In genomic region chr19:39970674-39971379, GRCh38 we compare ENCODE assay signal across 8 cellular contexts. TPM values are rescaled to one million over a fixed set of nuclear protein-coding genes. Genes with fewer than 3 reads are reported as not detected.
DNase-seq lines count a peak whose midpoint lies in the region; ATAC-seq and TF ChIP-seq lines count a peak whose summit lies in the region.

Gene PSMC4 (plus strand): TSS chr19:39971165. CDS start chr19:39971203, 38 bp downstream.

- no peaks in the 10 kb centered on the region for H3K9me2 ChIP-seq in OCI-LY1 (ENCODE audit: low read depth, low read length)

- no peaks in the 10 kb centered on the region for H3F3A ChIP-seq in OCI-LY1 (ENCODE audit: insufficient read depth, low read length)

- peaks cover 20% of the 10 kb centered on the region for H3K36me3 Mint-ChIP-seq in endothelial cell (ENCODE audit: low read depth, unreplicated experiment)

- no peaks in the 10 kb centered on the region for H3K9me3 Mint-ChIP-seq in endothelial cell (ENCODE audit: unreplicated experiment)

- H3K9ac ChIP-seq in HUES64 (ENCODE audit: low read depth, low read length) (peak within 1 kb of the TSS; percentile 81), OCI-LY1 (ENCODE audit: low read length) (peak within 1 kb of the TSS; percentile 84)

- ATAC-seq in GM21423 (IDR thresholded peaks at IDR 0.05; ENCODE audit: unreplicated experiment), result peak; percentile 94

- 0 out of 2 replicates have a peak, but pooled peaks cover 4% of the 10 kb centered on the region for H3K4me1 ChIP-seq in HUES64 (ENCODE audit: insufficient read depth, low read length)
- H3K4me1 ChIP-seq in OCI-LY1 (ENCODE audit: insufficient read depth, low read length, severe bottlenecking), result peaks cover 48% of the 10 kb centered on the region

- peak within 1 kb of the TSS; percentile 97 for H3K4me3 Mint-ChIP-seq in endothelial cell (ENCODE audit: unreplicated experiment)

- H3K27ac Mint-ChIP-seq in endothelial cell (ENCODE audit: unreplicated experiment), result peak within 1 kb of the TSS; percentile 93

- under 1% methylated on average over 47 of the region's 47 CpGs for WGBS in HUES64

- peak; percentile 97 for TF ChIP-seq CTCF in OCI-LY1 (IDR thresholded peaks at IDR 0.05; ENCODE audit: low read length)
- TF ChIP-seq CTCF in endothelial cell (IDR thresholded peaks at IDR 0.05; ENCODE audit: unreplicated experiment), result peak; percentile 70

- peaks cover 15% of the 10 kb centered on the region for H3K27me3 Mint-ChIP-seq in endothelial cell (ENCODE audit: unreplicated experiment)

- no peaks in the 10 kb centered on the region for H4K20me1 ChIP-seq in OCI-LY1 (ENCODE audit: insufficient read depth, low read length)

- peak within 1 kb of the TSS; percentile 98 for H3K4me2 ChIP-seq in OCI-LY1 (ENCODE audit: low read length)

- H3K27me3 ChIP-seq in HUES64 (ENCODE audit: insufficient read depth, low read length) (no peaks in the 10 kb centered on the region), OCI-LY1 (ENCODE audit: insufficient read depth, low read length) (no peaks in the 10 kb centered on the region)

- peaks cover 16% of the 10 kb centered on the region for H3K4me1 Mint-ChIP-seq in endothelial cell (ENCODE audit: unreplicated experiment)

- H3K9me3 ChIP-seq in HUES64 (ENCODE audit: insufficient read depth, low read depth, low read length), result no peaks in the 10 kb centered on the region
- H3K9me3 ChIP-seq in OCI-LY1 (ENCODE audit: low read length), result no peaks in the 10 kb centered on the region

- peak within 1 kb of the TSS; percentile 47; the same call in 1 of the 2 replicates for H3K27ac ChIP-seq in HUES64 (ENCODE audit: low read depth, low read length)
- H3K27ac ChIP-seq in OCI-LY1 (ENCODE audit: low read depth, low read length, poor library complexity, severe bottlenecking), result peak within 1 kb of the TSS; percentile 89

- DNase-seq in D341Med (ENCODE audit: low spot score), result peak; percentile 98
- DNase-seq in activated CD8-positive, alpha-beta memory T cell treated with anti-CD3 and anti-CD28 coated beads, Interleukin-2, amount 50 U/mL, for 48 hours, result peak; percentile 98
- DNase-seq in endothelial cell (ENCODE audit: low spot score), result peak; percentile 98
- DNase-seq in midbrain (lab: John Stamatoyannopoulos, UW), result peak; percentile 99
- DNase-seq in stimulated activated CD8-positive, alpha-beta memory T cell treated with anti-CD3 and anti-CD28 coated beads, Interleukin-2, amount 100 ng/mL, for 48 hours (ENCODE audit: low read depth in 2 of 2), result peak; percentile 97 to 98

- peaks cover 13% of the 10 kb centered on the region for H3K79me2 ChIP-seq in OCI-LY1 (ENCODE audit: insufficient read depth, low read length)

- peak within 1 kb of the TSS; percentile 86 for H3K4me3 ChIP-seq in HUES64 (ENCODE audit: low read length)
- H3K4me3 ChIP-seq in OCI-LY1 (ENCODE audit: low read depth, low read length, poor library complexity, severe bottlenecking), result peak within 1 kb of the TSS; percentile 70

- no peak within 1 kb of the TSS for H2AFZ ChIP-seq in OCI-LY1 (ENCODE audit: low read length)

- H3K36me3 ChIP-seq in HUES64 (ENCODE audit: insufficient read depth, low read length), result peaks cover 38% of the 10 kb centered on the region
- peaks cover 38% of the 10 kb centered on the region for H3K36me3 ChIP-seq in OCI-LY1 (ENCODE audit: insufficient read depth, low read length)

RNA-seq across cellular contexts. Expression of gene PSMC4, which starts in this region (rescaled TPM):
- 112 TPM for polyA plus RNA-seq in HUES64 (2013, experiment 1 of 2)
- polyA plus RNA-seq in HUES64 (2013, experiment 2 of 2), result 101 TPM
- 101 TPM for total RNA-seq in endothelial cell (ENCODE audit: unreplicated experiment)

Comparison
In these comparisons a context has a peak if more than half of its experiments do, and no peak if none do; other contexts are left out.
1. Peak in every context shown above with its lines: DNase-seq, ATAC-seq, H3K4me3 ChIP-seq and H3K27ac ChIP-seq.